Comparison of ENCODE assay signal across 17 cellular contexts in genomic region chrX:45400380-45400779, GRCh38.
DNase-seq lines count a peak whose midpoint lies in the region; ATAC-seq and TF ChIP-seq lines count a peak whose summit lies in the region.
"Had no signal": no experiment of that assay in that cellular context is flagged by ENCODE, and none has a peak within 500 bp of the region (broad histone marks: within the 10 kb centered on the region; RNA-seq: fewer than 3 reads in every experiment).

No MANE protein-coding gene starts in this region.

- peaks cover 22% of the 10 kb centered on the region for H3K9me3 Mint-ChIP-seq in osteocyte (ENCODE audit: unreplicated experiment)
- H3K9me3 Mint-ChIP-seq: memory B cell had no signal

- peaks cover 19% of the 10 kb centered on the region for H3K4me1 Mint-ChIP-seq in osteocyte (ENCODE audit: unreplicated experiment)

- peak overlapping the region; percentile 0 for H3K4me3 Mint-ChIP-seq in osteocyte (ENCODE audit: unreplicated experiment)
- H3K4me3 Mint-ChIP-seq: memory B cell had no signal

- peak overlapping the region; percentile 87 for H3K27ac Mint-ChIP-seq in osteocyte (ENCODE audit: unreplicated experiment)
- H3K27ac Mint-ChIP-seq: memory B cell had no signal

- no peak overlapping the region for H3K4me3 ChIP-seq in fibroblast of pulmonary artery (replicated peaks; ENCODE audit: low read depth, low read length)
- no peak overlapping the region for H3K4me3 ChIP-seq in right cardiac atrium (ENCODE audit: low read length)
- H3K4me3 ChIP-seq: pancreas, thoracic aorta had no signal

- no peaks in the 10 kb centered on the region for H3K27me3 Mint-ChIP-seq in osteocyte (ENCODE audit: unreplicated experiment)

- H3K4me1 ChIP-seq in right cardiac atrium (ENCODE audit: control insufficient read depth, insufficient read depth, low read length), result no peaks in the 10 kb centered on the region
- H3K4me1 ChIP-seq: BE2C, pancreas had no signal

- no peaks in the 10 kb centered on the region for H3K36me3 Mint-ChIP-seq in osteocyte (ENCODE audit: unreplicated experiment)
- H3K36me3 Mint-ChIP-seq: memory B cell had no signal

- TF ChIP-seq CTCF in fibroblast of pulmonary artery (IDR thresholded peaks at IDR 0.05; ENCODE audit: low read length, missing control alignments) (no peak), osteocyte (IDR thresholded peaks at IDR 0.05) (no peak)

- intact Hi-C loops in right cardiac atrium (cut with DNase I), result no loop called here

- H3K27ac ChIP-seq in right cardiac atrium (ENCODE audit: low read length), result no peak overlapping the region
- H3K27ac ChIP-seq: pancreas, thoracic aorta, VCaP had no signal

- H3K27me3 ChIP-seq in right cardiac atrium (ENCODE audit: control insufficient read depth, insufficient read depth), result no peaks in the 10 kb centered on the region
- H3K27me3 ChIP-seq: BE2C had no signal

- DNase-seq in GM04503 (ENCODE audit: low read depth) (peak; percentile 54), fibroblast of pulmonary artery (ENCODE audit: low read depth) (peak; percentile 65), osteocyte (ENCODE audit: extremely low spot score, unreplicated experiment) (no peak), T-helper 2 cell (no peak), right cardiac atrium (no peak)
- DNase-seq in activated CD4-positive, CD25-positive, alpha-beta regulatory T cell (lab: John Stamatoyannopoulos, UW), result no peak
- DNase-seq: activated CD8-positive, alpha-beta memory T cell treated with anti-CD3 and anti-CD28 coated beads for 24 hours; activated gamma-delta T cell; BE2C; DMS153; NCI-H1092; pancreas had no signal

- ATAC-seq in SK-N-SH treated with all-trans-retinoic acid at 6 μM for 48 hours (peak; percentile 97), GM21619 (IDR thresholded peaks at IDR 0.05; ENCODE audit: unreplicated experiment) (no peak), right cardiac atrium (no peak)
- ATAC-seq: pancreas had no signal

- no peaks in the 10 kb centered on the region for H3K9me3 ChIP-seq in right cardiac atrium (ENCODE audit: control insufficient read depth, low read length)
- H3K9me3 ChIP-seq: BE2C, pancreas, thoracic aorta had no signal

TF ChIP-seq in SK-N-SH treated with all-trans-retinoic acid at 6 μM for 48 hours, 23 proteins besides CTCF, POLR2A, EP300 and RAD21:
- TF ChIP-seq SNAI2 (CRISPR knock-in tag; IDR thresholded peaks at IDR 0.05), result no peak
- TF ChIP-seq ZC3H10 (CRISPR knock-in tag; IDR thresholded peaks at IDR 0.05), result no peak
- TF ChIP-seq ZFP3 (CRISPR knock-in tag; IDR thresholded peaks at IDR 0.05), result no peak
- TF ChIP-seq GLIS3 (CRISPR knock-in tag; IDR thresholded peaks at IDR 0.05), result no peak
- no peak for TF ChIP-seq ZNF70 (CRISPR knock-in tag; IDR thresholded peaks at IDR 0.05)
- TF ChIP-seq, protein P1, sequence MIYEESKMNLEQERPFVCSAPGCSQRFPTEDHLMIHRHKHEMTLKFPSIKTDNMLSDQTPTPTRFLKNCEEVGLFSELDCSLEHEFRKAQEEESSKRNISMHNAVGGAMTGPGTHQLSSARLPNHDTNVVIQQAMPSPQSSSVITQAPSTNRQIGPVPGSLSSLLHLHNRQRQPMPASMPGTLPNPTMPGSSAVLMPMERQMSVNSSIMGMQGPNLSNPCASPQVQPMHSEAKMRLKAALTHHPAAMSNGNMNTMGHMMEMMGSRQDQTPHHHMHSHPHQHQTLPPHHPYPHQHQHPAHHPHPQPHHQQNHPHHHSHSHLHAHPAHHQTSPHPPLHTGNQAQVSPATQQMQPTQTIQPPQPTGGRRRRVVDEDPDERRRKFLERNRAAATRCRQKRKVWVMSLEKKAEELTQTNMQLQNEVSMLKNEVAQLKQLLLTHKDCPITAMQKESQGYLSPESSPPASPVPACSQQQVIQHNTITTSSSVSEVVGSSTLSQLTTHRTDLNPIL (CRISPR knock-in tag; IDR thresholded peaks at IDR 0.05; ENCODE audit: low read depth), result no peak
- TF ChIP-seq BACH2 (CRISPR knock-in tag; IDR thresholded peaks at IDR 0.05; ENCODE audit: borderline replicate concordance), result no peak
- TF ChIP-seq TOX (CRISPR knock-in tag; IDR thresholded peaks at IDR 0.05; ENCODE audit: borderline replicate concordance), result no peak
- no peak for TF ChIP-seq PATZ1 (CRISPR knock-in tag; IDR thresholded peaks at IDR 0.05; ENCODE audit: borderline replicate concordance)
- TF ChIP-seq, protein P2, sequence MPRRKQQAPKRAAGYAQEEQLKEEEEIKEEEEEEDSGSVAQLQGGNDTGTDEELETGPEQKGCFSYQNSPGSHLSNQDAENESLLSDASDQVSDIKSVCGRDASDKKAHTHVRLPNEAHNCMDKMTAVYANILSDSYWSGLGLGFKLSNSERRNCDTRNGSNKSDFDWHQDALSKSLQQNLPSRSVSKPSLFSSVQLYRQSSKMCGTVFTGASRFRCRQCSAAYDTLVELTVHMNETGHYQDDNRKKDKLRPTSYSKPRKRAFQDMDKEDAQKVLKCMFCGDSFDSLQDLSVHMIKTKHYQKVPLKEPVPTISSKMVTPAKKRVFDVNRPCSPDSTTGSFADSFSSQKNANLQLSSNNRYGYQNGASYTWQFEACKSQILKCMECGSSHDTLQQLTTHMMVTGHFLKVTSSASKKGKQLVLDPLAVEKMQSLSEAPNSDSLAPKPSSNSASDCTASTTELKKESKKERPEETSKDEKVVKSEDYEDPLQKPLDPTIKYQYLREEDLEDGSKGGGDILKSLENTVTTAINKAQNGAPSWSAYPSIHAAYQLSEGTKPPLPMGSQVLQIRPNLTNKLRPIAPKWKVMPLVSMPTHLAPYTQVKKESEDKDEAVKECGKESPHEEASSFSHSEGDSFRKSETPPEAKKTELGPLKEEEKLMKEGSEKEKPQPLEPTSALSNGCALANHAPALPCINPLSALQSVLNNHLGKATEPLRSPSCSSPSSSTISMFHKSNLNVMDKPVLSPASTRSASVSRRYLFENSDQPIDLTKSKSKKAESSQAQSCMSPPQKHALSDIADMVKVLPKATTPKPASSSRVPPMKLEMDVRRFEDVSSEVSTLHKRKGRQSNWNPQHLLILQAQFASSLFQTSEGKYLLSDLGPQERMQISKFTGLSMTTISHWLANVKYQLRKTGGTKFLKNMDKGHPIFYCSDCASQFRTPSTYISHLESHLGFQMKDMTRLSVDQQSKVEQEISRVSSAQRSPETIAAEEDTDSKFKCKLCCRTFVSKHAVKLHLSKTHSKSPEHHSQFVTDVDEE (CRISPR knock-in tag; IDR thresholded peaks at IDR 0.05), result no peak
- no peak for TF ChIP-seq CSDC2 (CRISPR knock-in tag; IDR thresholded peaks at IDR 0.05)
- TF ChIP-seq PPARA (CRISPR knock-in tag; IDR thresholded peaks at IDR 0.05; ENCODE audit: borderline replicate concordance), result no peak
- TF ChIP-seq ARNTL (CRISPR knock-in tag; IDR thresholded peaks at IDR 0.05; ENCODE audit: borderline replicate concordance, low read depth), result no peak
- no peak for TF ChIP-seq CSRNP3 (CRISPR knock-in tag; IDR thresholded peaks at IDR 0.05)
- no peak for TF ChIP-seq POU6F1 (CRISPR knock-in tag; IDR thresholded peaks at IDR 0.05; ENCODE audit: borderline replicate concordance, low read depth)
- TF ChIP-seq ZNF8 (CRISPR knock-in tag; IDR thresholded peaks at IDR 0.05), result no peak

Comparison
In these comparisons a context has a peak if more than half of its experiments do, and no peak if none do; other contexts are left out.
1. DNase-seq: peak in GM04503 (single experiment) and fibroblast of pulmonary artery (single experiment); none in osteocyte (single experiment), T-helper 2 cell (0 of 5), activated CD4-positive, CD25-positive, alpha-beta regulatory T cell (0 of 4) and right cardiac atrium (0 of 3).